ENCODE assay signal across 21 cellular contexts in the genomic region with DNA sequence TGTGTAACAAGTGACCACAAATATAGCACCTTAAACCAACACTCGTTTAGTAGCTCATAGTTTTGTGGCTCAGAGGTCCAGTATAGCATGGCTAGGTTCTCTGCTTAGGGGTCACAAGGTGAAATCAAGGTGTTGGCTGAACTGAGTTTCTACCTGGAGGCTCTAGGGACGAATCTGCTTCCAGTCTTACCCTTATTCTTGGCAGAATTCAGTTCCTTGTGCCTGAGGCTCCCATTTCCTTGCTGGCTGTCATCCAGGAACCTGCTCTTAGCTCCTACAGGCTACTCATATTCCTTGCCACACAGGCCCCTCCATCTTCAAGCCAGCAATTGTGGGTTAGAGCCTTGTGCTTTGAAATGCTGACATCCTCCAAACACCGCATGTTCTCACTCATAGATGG.
"Had no signal": no experiment of that assay in that cellular context is flagged by ENCODE, and none has a peak within 500 bp of the region (broad histone marks: within the 10 kb centered on the region; RNA-seq: fewer than 3 reads in every experiment).

No MANE protein-coding gene starts in this region.

- H3K27ac Mint-ChIP-seq: memory B cell; naive thymus-derived CD4-positive, alpha-beta T cell had no signal

- H3K36me3 Mint-ChIP-seq: memory B cell; naive thymus-derived CD4-positive, alpha-beta T cell had no signal

- DNase-seq: dermis blood vessel endothelial cell; dorsolateral prefrontal cortex; effector CD4-positive, alpha-beta T cell; effector memory CD4-positive, alpha-beta T cell; esophagus squamous epithelium; foreskin fibroblast; foreskin melanocyte; gastrocnemius medialis; glutamatergic neuron; head of caudate nucleus; heart right ventricle; hippocampal formation; left cardiac atrium; left lung; left ventricle myocardium superior; lower lobe of right lung; mesendoderm; midbrain; naive thymus-derived CD4-positive, alpha-beta T cell had no signal

- H3K27ac ChIP-seq: coronary artery, dorsolateral prefrontal cortex, esophagus squamous epithelium, gastrocnemius medialis, heart right ventricle, left lung, lower lobe of right lung had no signal

- H3K9me3 ChIP-seq: esophagus squamous epithelium, gastrocnemius medialis, heart right ventricle, left lung, lower lobe of right lung had no signal

- H3K4me1 ChIP-seq: esophagus squamous epithelium, gastrocnemius medialis, heart right ventricle, left lung, lower lobe of right lung had no signal

- H3K4me1 Mint-ChIP-seq: memory B cell; naive thymus-derived CD4-positive, alpha-beta T cell had no signal

- H3K27me3 ChIP-seq: gastrocnemius medialis, left lung had no signal

- H3K36me3 ChIP-seq: esophagus squamous epithelium, gastrocnemius medialis, heart right ventricle, left lung, lower lobe of right lung had no signal

- H3K4me3 ChIP-seq: coronary artery, dorsolateral prefrontal cortex, esophagus squamous epithelium, gastrocnemius medialis, heart right ventricle, left lung, lower lobe of right lung had no signal

- H3K9me3 Mint-ChIP-seq: memory B cell; naive thymus-derived CD4-positive, alpha-beta T cell had no signal

- ATAC-seq: gastrocnemius medialis; heart right ventricle; left cardiac atrium; left lung; left ventricle myocardium superior; lower lobe of right lung; naive thymus-derived CD4-positive, alpha-beta T cell had no signal

- H3K4me3 Mint-ChIP-seq: memory B cell; naive thymus-derived CD4-positive, alpha-beta T cell had no signal
